In the genomic region with DNA sequence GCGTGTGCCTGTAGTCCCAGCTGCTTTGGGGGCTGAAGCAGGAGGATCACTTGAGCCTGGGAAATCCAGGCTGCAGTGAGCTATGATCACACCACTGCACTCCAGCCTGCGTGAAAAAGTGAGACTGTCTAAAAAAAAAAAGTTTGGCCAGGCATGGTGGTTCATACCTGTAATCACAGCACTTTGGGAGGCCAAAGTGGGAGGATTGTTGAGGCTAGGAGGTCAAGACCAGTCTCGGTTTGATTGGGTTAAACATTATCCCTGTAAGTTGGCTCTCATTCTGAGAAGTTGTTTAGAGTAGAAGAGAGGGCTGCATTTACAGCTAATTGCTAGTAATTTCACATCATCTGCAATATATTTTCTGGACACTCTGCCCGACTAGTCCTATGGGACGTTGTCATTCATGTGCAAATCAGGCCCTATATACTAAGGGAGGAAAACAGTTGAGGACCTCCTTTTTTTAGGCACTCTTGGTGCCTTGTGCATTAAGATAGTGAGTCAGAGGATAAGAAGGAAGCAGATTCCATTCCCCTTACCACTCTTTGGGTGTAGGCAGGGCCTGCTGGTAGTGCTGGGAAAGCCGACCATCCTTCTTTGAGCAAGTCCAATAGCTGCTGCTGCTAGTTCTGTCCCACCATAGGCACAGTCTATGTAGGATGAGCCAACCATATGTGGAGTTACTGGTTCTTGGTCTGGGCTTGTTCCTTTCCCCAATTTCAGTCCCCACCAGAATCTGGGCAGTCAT, we compare ENCODE assay signal across 10 cellular contexts. TPM values are rescaled to one million over a fixed set of nuclear protein-coding genes. Genes with fewer than 3 reads are reported as not detected.
DNase-seq lines count a peak whose midpoint lies in the region; ATAC-seq and TF ChIP-seq lines count a peak whose summit lies in the region.
"Had no signal": no experiment of that assay in that cellular context is flagged by ENCODE, and none has a peak within 500 bp of the region (broad histone marks: within the 10 kb centered on the region; RNA-seq: fewer than 3 reads in every experiment).

No MANE protein-coding gene starts in this region.

- CTCF ChIA-PET in activated CD4-positive, alpha-beta T cell treated with anti-CD3 and anti-CD28 coated beads for 36 hours (lab: Charles Lee), result interaction anchor here (0.6 to 1.4 kb wide), 5 partner anchors 10 to 91 kb away, joined by 4 to 5 read pairs (median 4); no protein-coding TSS in a partner anchor
- CTCF ChIA-PET in HEK293T (lab: Yijun Ruan, JAX), result no interaction called here

- no peaks in the 10 kb centered on the region for H3K9me3 Mint-ChIP-seq in activated CD4-positive, alpha-beta T cell treated with anti-CD3 and anti-CD28 coated beads for 36 hours (ENCODE audit: low read depth)

- no peaks in the 10 kb centered on the region for H3K27me3 Mint-ChIP-seq in activated CD4-positive, alpha-beta T cell treated with anti-CD3 and anti-CD28 coated beads for 36 hours

- H3K36me3 Mint-ChIP-seq in activated CD4-positive, alpha-beta T cell treated with anti-CD3 and anti-CD28 coated beads for 36 hours (ENCODE audit: low read depth), result peaks cover 22% of the 10 kb centered on the region

- peaks cover 77% of the 10 kb centered on the region for H3K4me1 Mint-ChIP-seq in activated CD4-positive, alpha-beta T cell treated with anti-CD3 and anti-CD28 coated beads for 36 hours

- H3K36me3 ChIP-seq in RWPE2 (ENCODE audit: low read depth), result peaks cover 24% of the 10 kb centered on the region

- no peak overlapping the region for H3K4me3 ChIP-seq in RWPE2 (ENCODE audit: severe bottlenecking)

- POLR2A ChIA-PET in activated CD4-positive, alpha-beta T cell treated with anti-CD3 and anti-CD28 coated beads for 36 hours (lab: Charles Lee), result no interaction called here
- POLR2A ChIA-PET in HEK293T (lab: Yijun Ruan, JAX), result no interaction called here

- intact Hi-C loops in activated CD4-positive, alpha-beta T cell treated with anti-CD3 and anti-CD28 coated beads for 36 hours (cut with DNase I, micrococcal nuclease), result no loop called here

- ATAC-seq in activated CD4-positive, alpha-beta T cell treated with anti-CD3 and anti-CD28 coated beads for 36 hours, result no peak
- ATAC-seq in RWPE2 (ENCODE audit: low read depth), result peak; percentile 76

- no peaks in the 10 kb centered on the region for H3K27me3 ChIP-seq in RWPE2 (ENCODE audit: insufficient read depth, poor library complexity, severe bottlenecking)

- DNase-seq in activated CD4-positive, alpha-beta T cell treated with anti-CD3 and anti-CD28 coated beads for 36 hours, result no peak
- DNase-seq in activated CD4-positive, alpha-beta T cell treated with anti-CD3 and anti-CD28 coated beads for 4 hours, result no peak
- DNase-seq in RWPE2 (ENCODE audit: low spot score), result no peak
- DNase-seq in fibroblast of gingiva (ENCODE audit: low read depth), result peak; percentile 40
- DNase-seq in renal cortical epithelial cell (ENCODE audit: low read depth), result peak; percentile 88
- DNase-seq in NCI-H2227 treated with DMSO at 0.1 percent for 48 hours (lab: John Stamatoyannopoulos, UW), result no peak
- DNase-seq in NCI-H1694 (lab: John Stamatoyannopoulos, UW), result no peak
- no peak for DNase-seq in HEK293T (ENCODE audit: extremely low spot score)
- DNase-seq: NCI-H524 had no signal

- H3K9me3 ChIP-seq in RWPE2 (ENCODE audit: severe bottlenecking), result no peaks in the 10 kb centered on the region

- H3K27ac ChIP-seq in RWPE2 (ENCODE audit: poor library complexity, severe bottlenecking), result peak overlapping the region; percentile 97
- H3K27ac ChIP-seq: parathyroid adenoma had no signal

- no peak for TF ChIP-seq CTCF in RWPE2 (IDR thresholded peaks at IDR 0.05; ENCODE audit: poor library complexity, severe bottlenecking)

- H3K4me1 ChIP-seq in RWPE2 (ENCODE audit: insufficient read depth, poor library complexity, severe bottlenecking), result peaks cover 58% of the 10 kb centered on the region

- H3K27ac Mint-ChIP-seq in activated CD4-positive, alpha-beta T cell treated with anti-CD3 and anti-CD28 coated beads for 36 hours, result peak overlapping the region; percentile 14

- no peak overlapping the region for H3K4me3 Mint-ChIP-seq in activated CD4-positive, alpha-beta T cell treated with anti-CD3 and anti-CD28 coated beads for 36 hours

TF ChIP-seq in HEK293T, 16 proteins besides CTCF, POLR2A, EP300 and RAD21:
- TF ChIP-seq L3MBTL2 (conservative IDR thresholded peaks at IDR 0.05) (no peak), LEF1 (IDR thresholded peaks at IDR 0.05; ENCODE audit: borderline replicate concordance) (no peak), SP1 (IDR thresholded peaks at IDR 0.05) (no peak), FOXA1 (IDR thresholded peaks at IDR 0.05) (no peak), ZNF384 (IDR thresholded peaks at IDR 0.05) (no peak), SUZ12 (IDR thresholded peaks at IDR 0.05) (no peak), ELF4 (IDR thresholded peaks at IDR 0.05) (no peak), FOXK2 (IDR thresholded peaks at IDR 0.05) (no peak), CTBP1 (IDR thresholded peaks at IDR 0.05; ENCODE audit: borderline replicate concordance) (no peak), FOXM1 (IDR thresholded peaks at IDR 0.05; ENCODE audit: borderline replicate concordance) (no peak), HDGF (IDR thresholded peaks at IDR 0.05; ENCODE audit: borderline replicate concordance) (no peak), NFRKB (IDR thresholded peaks at IDR 0.05) (no peak), ARNT (IDR thresholded peaks at IDR 0.05) (no peak)
- TF ChIP-seq, protein P1, sequence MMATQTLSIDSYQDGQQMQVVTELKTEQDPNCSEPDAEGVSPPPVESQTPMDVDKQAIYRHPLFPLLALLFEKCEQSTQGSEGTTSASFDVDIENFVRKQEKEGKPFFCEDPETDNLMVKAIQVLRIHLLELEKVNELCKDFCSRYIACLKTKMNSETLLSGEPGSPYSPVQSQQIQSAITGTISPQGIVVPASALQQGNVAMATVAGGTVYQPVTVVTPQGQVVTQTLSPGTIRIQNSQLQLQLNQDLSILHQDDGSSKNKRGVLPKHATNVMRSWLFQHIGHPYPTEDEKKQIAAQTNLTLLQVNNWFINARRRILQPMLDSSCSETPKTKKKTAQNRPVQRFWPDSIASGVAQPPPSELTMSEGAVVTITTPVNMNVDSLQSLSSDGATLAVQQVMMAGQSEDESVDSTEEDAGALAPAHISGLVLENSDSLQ (IDR thresholded peaks at IDR 0.05), result no peak

RNA-seq across cellular contexts. Expression of a gene that starts 18.7 kb away (rescaled TPM):
- total RNA-seq in activated CD4-positive, alpha-beta T cell treated with anti-CD3 and anti-CD28 coated beads for 36 hours, result 10 to 100 TPM; 67.7 to 80.2 TPM
- total RNA-seq in renal cortical epithelial cell, result 71.0 and 97.9 TPM in 2 replicates

RNA-seq across cellular contexts. Expression of a gene that starts 20.5 kb away (rescaled TPM):
- 10 to 100 TPM; 27.1 to 29.5 TPM for total RNA-seq in activated CD4-positive, alpha-beta T cell treated with anti-CD3 and anti-CD28 coated beads for 36 hours
- total RNA-seq in renal cortical epithelial cell, result 49.8 and 121 TPM in 2 replicates

RNA-seq across cellular contexts. Expression of a gene that starts 43.7 kb away (rescaled TPM):
- 10 to 100 TPM; 28.3 to 30.2 TPM for total RNA-seq in activated CD4-positive, alpha-beta T cell treated with anti-CD3 and anti-CD28 coated beads for 36 hours
- total RNA-seq in renal cortical epithelial cell, result 9.6 and 27.4 TPM in 2 replicates

Comparison
In these comparisons a context has a peak if more than half of its experiments do, and no peak if none do; other contexts are left out.
1. DNase-seq: peak in fibroblast of gingiva (single experiment) and renal cortical epithelial cell (single experiment); none in activated CD4-positive, alpha-beta T cell treated with anti-CD3 and anti-CD28 coated beads for 36 hours (single experiment), activated CD4-positive, alpha-beta T cell treated with anti-CD3 and anti-CD28 coated beads for 4 hours (0 of 2), RWPE2 (single experiment), NCI-H2227 treated with DMSO at 0.1 percent for 48 hours (single experiment), NCI-H1694 (single experiment) and HEK293T (single experiment).